20 cellular contexts compared by ENCODE assay signal in the genomic region with DNA sequence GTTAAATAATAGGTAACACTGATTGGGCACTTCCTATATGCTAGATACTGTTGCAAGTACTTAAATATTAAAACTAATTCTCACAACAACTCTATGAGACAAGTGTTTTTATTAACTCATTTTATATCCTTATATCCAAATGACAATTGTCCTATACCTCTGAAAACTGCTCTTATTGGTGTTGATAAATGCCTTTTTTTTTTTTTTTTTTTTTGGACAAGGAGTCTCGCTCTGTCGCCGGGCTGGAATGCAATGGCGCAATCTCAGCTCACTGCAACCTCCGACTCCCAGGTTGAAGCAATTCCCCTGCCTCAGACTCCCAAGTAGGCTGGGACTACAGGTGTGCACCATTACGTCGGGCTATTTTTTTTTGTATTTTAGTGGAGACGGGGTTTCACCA. TPM values are rescaled to one million over a fixed set of nuclear protein-coding genes. Genes with fewer than 3 reads are reported as not detected.
DNase-seq lines count a peak whose midpoint lies in the region; ATAC-seq, FAIRE-seq and TF ChIP-seq lines count a peak whose summit lies in the region.
"Had no signal": no experiment of that assay in that cellular context is flagged by ENCODE, and none has a peak within 500 bp of the region (broad histone marks: within the 10 kb centered on the region; RNA-seq: fewer than 3 reads in every experiment).

No MANE protein-coding gene starts in this region.

- no peak for TF ChIP-seq EP300 in A549 (IDR thresholded peaks at IDR 0.05)

- POLR2A ChIA-PET in A549 (lab: Yijun Ruan, JAX): interaction anchor here (0.7 kb wide), 1 partner anchor 443 kb away, joined by 9 read pairs; no protein-coding TSS in a partner anchor
- POLR2A ChIA-PET in HEK293T (lab: Yijun Ruan, JAX): no interaction called here
- POLR2A ChIA-PET in activated B cell treated with CpG ODN at 0.5 μM for 24 hours (lab: Charles Lee): interaction anchor here (0.7 to 4.9 kb wide), 5 partner anchors 37 to 347 kb away, joined by 3 to 41 read pairs (median 14); a partner anchor contains a TSS

- H3K4me2 ChIP-seq in A549: peak overlapping the region; percentile 52

- H3K36me3 ChIP-seq in lower lobe of right lung: no peaks in the 10 kb centered on the region
- H3K36me3 ChIP-seq: tibial nerve had no signal

- no peaks in the 10 kb centered on the region for H3K27me3 ChIP-seq in lower lobe of right lung (ENCODE audit: low read depth)
- H3K27me3 ChIP-seq: body of pancreas, tibial nerve had no signal

- no peak overlapping the region for H3K4me3 Mint-ChIP-seq in activated B cell treated with CpG ODN at 0.5 μM for 24 hours
- H3K4me3 Mint-ChIP-seq: activated CD4-positive, alpha-beta memory T cell treated with anti-CD3 and anti-CD28 coated beads, Interleukin-2, amount 10 ng/mL, durations not matched to agents 7 days and 5 days; activated naive CD8-positive, alpha-beta T cell; activated T-cell treated with anti-CD3 and anti-CD28 coated beads, Interleukin-2, amount 50 U/mL, for 4 hours; CD4-positive, CD25-positive, alpha-beta regulatory T cell had no signal

- H3K9me3 ChIP-seq in A549 (no peaks in the 10 kb centered on the region), lower lobe of right lung (no peaks in the 10 kb centered on the region)
- H3K9me3 ChIP-seq: body of pancreas, tibial nerve had no signal

- H3K4me3 ChIP-seq in A549 (no peak overlapping the region), lower lobe of right lung (no peak overlapping the region)
- H3K4me3 ChIP-seq: body of pancreas, tibial nerve had no signal

- no peak for TF ChIP-seq POLR2A in A549 (IDR thresholded peaks at IDR 0.05; ENCODE audit: low read length)

- H3K36me3 Mint-ChIP-seq in activated B cell treated with CpG ODN at 0.5 μM for 24 hours (ENCODE audit: low read depth): peaks cover 4% of the 10 kb centered on the region
- H3K36me3 Mint-ChIP-seq: CD4-positive, CD25-positive, alpha-beta regulatory T cell had no signal

- TF ChIP-seq RAD21 in A549 (conservative IDR thresholded peaks at IDR 0.05 in 1 of 2, IDR thresholded peaks at IDR 0.05 in 1 of 2): no peak

- H3K27ac Mint-ChIP-seq in activated B cell treated with CpG ODN at 0.5 μM for 24 hours: peak overlapping the region; percentile 96
- H3K27ac Mint-ChIP-seq: activated CD4-positive, alpha-beta memory T cell treated with anti-CD3 and anti-CD28 coated beads, Interleukin-2, amount 10 ng/mL, durations not matched to agents 7 days and 5 days; activated naive CD8-positive, alpha-beta T cell had no signal

- no peak for DNase-seq in A549 (ENCODE audit: low read depth in 1 of 2, low spot score in 1 of 2)
- no peak for DNase-seq in HEK293T (ENCODE audit: extremely low spot score)
- DNase-seq in activated B cell treated with CpG ODN at 0.5 μM for 24 hours: no peak
- DNase-seq in lower lobe of right lung: peak; percentile 58
- no peak for DNase-seq in NCI-H345 (lab: John Stamatoyannopoulos, UW)
- DNase-seq in NCI-H187 treated with DMSO at 0.1 percent for 48 hours (lab: John Stamatoyannopoulos, UW): no peak
- DNase-seq in ureter (ENCODE audit: low spot score): no peak
- DNase-seq in GF-D8 (lab: John Stamatoyannopoulos, UW): no peak
- DNase-seq: activated CD4-positive, alpha-beta memory T cell treated with anti-CD3 and anti-CD28 coated beads, Interleukin-2, amount 10 ng/mL, durations not matched to agents 7 days and 5 days; activated T-cell treated with anti-CD3 and anti-CD28 coated beads, Interleukin-2, amount 50 U/mL, for 4 hours; body of pancreas; CD4-positive, CD25-positive, alpha-beta regulatory T cell; DMS79 treated with DMSO at 0.1 percent for 48 hours; NCI-H1436 treated with DMSO at 0.1 percent for 48 hours; stimulated activated naive CD4-positive, alpha-beta T cell; T-helper 1 cell; WERI-Rb-1 had no signal

- H3K9me3 Mint-ChIP-seq in activated B cell treated with CpG ODN at 0.5 μM for 24 hours: no peaks in the 10 kb centered on the region
- H3K9me3 Mint-ChIP-seq: activated CD4-positive, alpha-beta memory T cell treated with anti-CD3 and anti-CD28 coated beads, Interleukin-2, amount 10 ng/mL, durations not matched to agents 7 days and 5 days; activated T-cell treated with anti-CD3 and anti-CD28 coated beads, Interleukin-2, amount 50 U/mL, for 4 hours; CD4-positive, CD25-positive, alpha-beta regulatory T cell had no signal

- H3K27ac ChIP-seq in A549: no peak overlapping the region; a peak in 1 of 6 replicates
- no peak overlapping the region for H3K27ac ChIP-seq in lower lobe of right lung
- H3K27ac ChIP-seq: WERI-Rb-1 had no signal

- TF ChIP-seq CTCF in A549 (IDR thresholded peaks at IDR 0.05): no peak
- TF ChIP-seq CTCF in activated B cell treated with CpG ODN at 0.5 μM for 24 hours (IDR thresholded peaks at IDR 0.05): no peak
- TF ChIP-seq CTCF in lower lobe of right lung (IDR thresholded peaks at IDR 0.05): no peak

- FAIRE-seq in A549 (lab: Jason Lieb, UNC): no peak
- FAIRE-seq: A204.1 had no signal

- ATAC-seq in A549 (no peak), activated B cell treated with CpG ODN at 0.5 μM for 24 hours (ENCODE audit: low read depth) (no peak), lower lobe of right lung (peak in 1 of 2 donors; percentile 59)
- ATAC-seq: activated T-cell treated with anti-CD3 and anti-CD28 coated beads, Interleukin-2, amount 50 U/mL, for 4 hours; body of pancreas had no signal

- H3K4me1 ChIP-seq in A549 (peaks cover 83% of the 10 kb centered on the region), lower lobe of right lung (peaks cover 27% of the 10 kb centered on the region)

- H3K4me1 Mint-ChIP-seq in activated B cell treated with CpG ODN at 0.5 μM for 24 hours: peaks cover 73% of the 10 kb centered on the region

- intact Hi-C loops in activated B cell treated with CpG ODN at 0.5 μM for 24 hours (cut with micrococcal nuclease) (loop anchor here (5.0 kb wide), 2 partner anchors 38 to 167 kb away; no protein-coding TSS in a partner anchor), lower lobe of right lung (cut with DNase I) (no loop called here)

- no peaks in the 10 kb centered on the region for H3K27me3 Mint-ChIP-seq in activated B cell treated with CpG ODN at 0.5 μM for 24 hours
- H3K27me3 Mint-ChIP-seq: activated CD4-positive, alpha-beta memory T cell treated with anti-CD3 and anti-CD28 coated beads, Interleukin-2, amount 10 ng/mL, durations not matched to agents 7 days and 5 days; activated naive CD8-positive, alpha-beta T cell; CD4-positive, CD25-positive, alpha-beta regulatory T cell had no signal

- 65% methylated on average over 7 of the region's 8 CpGs for WGBS in A549 (ENCODE audit: missing lambda C conversion rate)

- CTCF ChIA-PET in A549 (lab: Yijun Ruan, JAX) (no interaction called here), HEK293T (lab: Yijun Ruan, JAX) (no interaction called here), activated B cell treated with CpG ODN at 0.5 μM for 24 hours (lab: Charles Lee) (no interaction called here)

TF ChIP-seq in A549, 52 proteins besides CTCF, POLR2A, EP300 and RAD21:
- TF ChIP-seq JUNB (IDR thresholded peaks at IDR 0.05): no peak
- peak; percentile 39 to 83; a peak in 3 of 4 replicates for TF ChIP-seq CEBPB (IDR thresholded peaks at IDR 0.05)

TF ChIP-seq in HEK293T, 16 proteins besides CTCF, POLR2A, EP300 and RAD21:
- TF ChIP-seq SUZ12 (IDR thresholded peaks at IDR 0.05) (no peak), ZNF384 (IDR thresholded peaks at IDR 0.05) (peak; percentile 61), NFRKB (IDR thresholded peaks at IDR 0.05) (no peak), HDGF (IDR thresholded peaks at IDR 0.05; ENCODE audit: borderline replicate concordance) (no peak), TARDBP (IDR thresholded peaks at IDR 0.05) (no peak)

RNA-seq across cellular contexts. Expression of a gene that starts 41.6 kb away (rescaled TPM):
- polyA plus RNA-seq in A549 (2011; rRNA removed) (6.8 and 12.8 TPM in 2 replicates), A549 (2017; fragmentation: RNase III; extraction: RNeasy Plus Mini Kit Qiagen cat#74134 plus additional on column Dnase treatment) (41.6 to 48.5 TPM (median 48.3 TPM) in 3 replicates)
- polyA plus RNA-seq in A549 (2012; cell fraction: cytosol; rRNA removed): 10.8 and 13.9 TPM in 2 replicates
- 42.4 and 49.9 TPM in 2 replicates for polyA plus RNA-seq in A549 (2012; cell fraction: nucleus; rRNA removed)
- 52.3 and 59.4 TPM in 2 replicates for polyA minus RNA-seq in A549 (2011; rRNA and poly(A)+ RNA removed)
- total RNA-seq in activated B cell treated with CpG ODN at 0.5 μM for 24 hours (99.4 and 115 TPM in 2 replicates), lower lobe of right lung (54.2 TPM), ureter (64.2 TPM)
